ENCODE assay signal across 16 cellular contexts in the genomic region with DNA sequence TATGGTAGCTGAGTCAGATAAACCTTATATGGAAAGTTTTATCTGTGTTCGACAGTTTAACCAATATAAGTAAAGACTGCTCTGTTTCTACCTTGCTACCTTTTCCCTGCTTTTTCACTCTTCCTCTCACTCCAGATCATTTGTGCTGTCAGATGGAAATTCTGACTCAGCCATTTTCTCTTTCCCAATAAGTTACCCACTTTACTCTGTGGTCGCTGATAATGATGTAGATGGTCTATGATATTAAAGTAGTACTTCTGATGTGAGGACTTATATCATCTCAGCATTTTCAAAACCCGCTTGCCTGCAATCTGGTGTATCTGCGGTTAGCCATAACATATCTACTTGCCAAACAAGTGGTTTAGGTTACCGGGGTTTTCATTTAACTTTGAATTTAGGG. TPM values are rescaled to one million over a fixed set of nuclear protein-coding genes. Genes with fewer than 3 reads are reported as not detected.
"Had no signal": no experiment of that assay in that cellular context is flagged by ENCODE, and none has a peak within 500 bp of the region (broad histone marks: within the 10 kb centered on the region; RNA-seq: fewer than 3 reads in every experiment).

No MANE protein-coding gene starts in this region.

- H3K27me3 Mint-ChIP-seq: activated CD8-positive, alpha-beta memory T cell treated with anti-CD3 and anti-CD28 coated beads, Interleukin-2, amount 10 ng/mL, durations not matched to agents 7 days and 5 days; activated naive CD8-positive, alpha-beta T cell treated with anti-CD3 and anti-CD28 coated beads, Interleukin-2, amount 10 ng/mL, durations not matched to agents 7 days and 5 days; activated T-cell treated with anti-CD3 and anti-CD28 coated beads, Interleukin-2, amount 50 U/mL, for 24 hours; naive thymus-derived CD4-positive, alpha-beta T cell; stimulated activated naive B cell treated with anti-CD40 and anti-IgM and Interleukin-4, amounts not matched to agents 10 μg/mL and 1 μg/mL and 100 μg/mL, for 72 hours had no signal

- H3K4me3 Mint-ChIP-seq: activated CD8-positive, alpha-beta memory T cell treated with anti-CD3 and anti-CD28 coated beads, Interleukin-2, amount 10 ng/mL, durations not matched to agents 7 days and 5 days; activated naive CD8-positive, alpha-beta T cell treated with anti-CD3 and anti-CD28 coated beads, Interleukin-2, amount 10 ng/mL, durations not matched to agents 7 days and 5 days; activated T-cell treated with anti-CD3 and anti-CD28 coated beads, Interleukin-2, amount 50 U/mL, for 24 hours; naive thymus-derived CD4-positive, alpha-beta T cell; stimulated activated naive B cell treated with anti-CD40 and anti-IgM and Interleukin-4, amounts not matched to agents 10 μg/mL and 1 μg/mL and 100 μg/mL, for 72 hours had no signal

- H3K9me3 Mint-ChIP-seq: activated naive CD8-positive, alpha-beta T cell treated with anti-CD3 and anti-CD28 coated beads, Interleukin-2, amount 10 ng/mL, durations not matched to agents 7 days and 5 days; activated T-cell treated with anti-CD3 and anti-CD28 coated beads, Interleukin-2, amount 50 U/mL, for 24 hours; naive thymus-derived CD4-positive, alpha-beta T cell; stimulated activated naive B cell treated with anti-CD40 and anti-IgM and Interleukin-4, amounts not matched to agents 10 μg/mL and 1 μg/mL and 100 μg/mL, for 72 hours had no signal

- H3K4me1 Mint-ChIP-seq: activated CD8-positive, alpha-beta memory T cell treated with anti-CD3 and anti-CD28 coated beads, Interleukin-2, amount 10 ng/mL, durations not matched to agents 7 days and 5 days; activated naive CD8-positive, alpha-beta T cell treated with anti-CD3 and anti-CD28 coated beads, Interleukin-2, amount 10 ng/mL, durations not matched to agents 7 days and 5 days; naive thymus-derived CD4-positive, alpha-beta T cell had no signal

- H3K27ac Mint-ChIP-seq: activated CD8-positive, alpha-beta memory T cell treated with anti-CD3 and anti-CD28 coated beads, Interleukin-2, amount 10 ng/mL, durations not matched to agents 7 days and 5 days; activated naive CD8-positive, alpha-beta T cell treated with anti-CD3 and anti-CD28 coated beads, Interleukin-2, amount 10 ng/mL, durations not matched to agents 7 days and 5 days; activated T-cell treated with anti-CD3 and anti-CD28 coated beads, Interleukin-2, amount 50 U/mL, for 24 hours; naive thymus-derived CD4-positive, alpha-beta T cell; stimulated activated naive B cell treated with anti-CD40 and anti-IgM and Interleukin-4, amounts not matched to agents 10 μg/mL and 1 μg/mL and 100 μg/mL, for 72 hours had no signal

- ATAC-seq: activated CD8-positive, alpha-beta memory T cell treated with anti-CD3 and anti-CD28 coated beads, Interleukin-2, amount 10 ng/mL, durations not matched to agents 7 days and 5 days; heart right ventricle; naive thymus-derived CD4-positive, alpha-beta T cell; stimulated activated naive B cell treated with anti-CD40 and anti-IgM and Interleukin-4, amounts not matched to agents 10 μg/mL and 1 μg/mL and 100 μg/mL, for 72 hours had no signal

- H3K36me3 Mint-ChIP-seq: activated CD8-positive, alpha-beta memory T cell treated with anti-CD3 and anti-CD28 coated beads, Interleukin-2, amount 10 ng/mL, durations not matched to agents 7 days and 5 days; activated naive CD8-positive, alpha-beta T cell treated with anti-CD3 and anti-CD28 coated beads, Interleukin-2, amount 10 ng/mL, durations not matched to agents 7 days and 5 days; naive thymus-derived CD4-positive, alpha-beta T cell had no signal

- DNase-seq: activated CD4-positive, alpha-beta T cell treated with anti-CD3 and anti-CD28 coated beads, Interleukin-2, amount 50 U/mL, for 48 hours; activated CD8-positive, alpha-beta memory T cell treated with anti-CD3 and anti-CD28 coated beads, Interleukin-2, amount 10 ng/mL, durations not matched to agents 7 days and 5 days; activated gamma-delta T cell treated with Interleukin-2 at 50 U/mL for 16 hours; activated naive CD8-positive, alpha-beta T cell treated with anti-CD3 and anti-CD28 coated beads, Interleukin-2, amount 10 ng/mL, durations not matched to agents 7 days and 5 days; activated T-cell treated with anti-CD3 and anti-CD28 coated beads, Interleukin-2, amount 50 U/mL, for 24 hours; aorta; esophagus squamous epithelium; heart right ventricle; naive thymus-derived CD4-positive, alpha-beta T cell; retina; stimulated activated naive B cell treated with anti-CD40 and anti-IgM and Interleukin-4, amounts not matched to agents 10 μg/mL and 1 μg/mL and 100 μg/mL, for 72 hours; substantia nigra; upper lobe of left lung had no signal

RNA-seq across cellular contexts. Expression of gene UTS2B, which starts 15.0 kb away (rescaled TPM):
- total RNA-seq: activated CD8-positive, alpha-beta memory T cell treated with anti-CD3 and anti-CD28 coated beads, Interleukin-2, amount 10 ng/mL, durations not matched to agents 7 days and 5 days; activated naive CD8-positive, alpha-beta T cell treated with anti-CD3 and anti-CD28 coated beads, Interleukin-2, amount 10 ng/mL, durations not matched to agents 7 days and 5 days; bronchial epithelial cell; lower leg skin; skeletal muscle tissue had no signal
